ENCODE assay signal across 1 cellular context in the genomic region with DNA sequence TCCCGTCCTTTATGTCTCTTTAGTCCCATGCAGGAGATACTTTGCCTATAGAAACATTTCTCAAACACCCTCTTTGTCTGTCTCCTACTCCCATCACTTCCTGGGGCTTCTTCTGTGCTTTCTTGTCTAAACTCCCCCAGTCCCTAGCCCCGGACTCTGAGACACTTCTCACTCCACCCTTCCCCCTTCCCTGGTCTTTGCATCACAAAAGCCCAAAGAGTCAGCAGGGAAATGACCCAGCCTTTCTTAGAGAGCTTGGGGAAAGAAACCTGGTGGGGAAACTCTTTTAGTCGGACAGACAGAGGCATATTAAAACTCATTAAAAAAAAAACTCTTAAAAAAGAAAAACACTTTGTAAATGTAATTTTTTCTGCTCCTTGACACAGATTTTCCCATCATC.
TF ChIP-seq lines count a peak whose summit lies in the region.

No MANE protein-coding gene starts in this region.

TF ChIP-seq in H1, 55 proteins besides CTCF, POLR2A, EP300 and RAD21:
- no peak for TF ChIP-seq EGR1 (IDR thresholded peaks at IDR 0.05; ENCODE audit: borderline replicate concordance, low read depth, low read length)
- TF ChIP-seq TAF1 (IDR thresholded peaks at IDR 0.05; ENCODE audit: low read depth, low read length) = no peak
- no peak for TF ChIP-seq TEAD4 (IDR thresholded peaks at IDR 0.05; ENCODE audit: low read depth, low read length)
- TF ChIP-seq SP1 (IDR thresholded peaks at IDR 0.05; ENCODE audit: low read depth, low read length) = peak; percentile 79
- TF ChIP-seq, protein P1, sequence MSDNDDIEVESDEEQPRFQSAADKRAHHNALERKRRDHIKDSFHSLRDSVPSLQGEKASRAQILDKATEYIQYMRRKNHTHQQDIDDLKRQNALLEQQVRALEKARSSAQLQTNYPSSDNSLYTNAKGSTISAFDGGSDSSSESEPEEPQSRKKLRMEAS (IDR thresholded peaks at IDR 0.05) = no peak
- TF ChIP-seq SP4 (IDR thresholded peaks at IDR 0.05; ENCODE audit: low read length) = no peak
- TF ChIP-seq POLR2AphosphoS5 (IDR thresholded peaks at IDR 0.05; ENCODE audit: low read depth, low read length) = no peak
- no peak for TF ChIP-seq BRCA1 (IDR thresholded peaks at IDR 0.05; ENCODE audit: low read depth, low read length)
- TF ChIP-seq SP2 (IDR thresholded peaks at IDR 0.05; ENCODE audit: low read length) = no peak
- TF ChIP-seq, protein P2, sequence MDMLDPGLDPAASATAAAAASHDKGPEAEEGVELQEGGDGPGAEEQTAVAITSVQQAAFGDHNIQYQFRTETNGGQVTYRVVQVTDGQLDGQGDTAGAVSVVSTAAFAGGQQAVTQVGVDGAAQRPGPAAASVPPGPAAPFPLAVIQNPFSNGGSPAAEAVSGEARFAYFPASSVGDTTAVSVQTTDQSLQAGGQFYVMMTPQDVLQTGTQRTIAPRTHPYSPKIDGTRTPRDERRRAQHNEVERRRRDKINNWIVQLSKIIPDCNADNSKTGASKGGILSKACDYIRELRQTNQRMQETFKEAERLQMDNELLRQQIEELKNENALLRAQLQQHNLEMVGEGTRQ (IDR thresholded peaks at IDR 0.05; ENCODE audit: low read length) = no peak
- TF ChIP-seq JUN (IDR thresholded peaks at IDR 0.05; ENCODE audit: low read depth, low read length) = no peak
- no peak for TF ChIP-seq CBX8 (IDR thresholded peaks at IDR 0.05; ENCODE audit: borderline replicate concordance, low read depth, low read length)
- TF ChIP-seq SAP30 (IDR thresholded peaks at IDR 0.05; ENCODE audit: insufficient read depth, insufficient replicate concordance, low read length) = no peak
- TF ChIP-seq CTBP2 (IDR thresholded peaks at IDR 0.05; ENCODE audit: borderline replicate concordance, insufficient read depth, insufficient read length, low read length) = no peak
- no peak for TF ChIP-seq GTF2F1 (IDR thresholded peaks at IDR 0.05; ENCODE audit: borderline replicate concordance, low read depth, low read length)
- TF ChIP-seq KDM4A (IDR thresholded peaks at IDR 0.05; ENCODE audit: low read depth, low read length, severe bottlenecking) = no peak
- TF ChIP-seq PHF8 (conservative IDR thresholded peaks at IDR 0.05; ENCODE audit: low read depth, low read length) = no peak
- TF ChIP-seq NRF1 (IDR thresholded peaks at IDR 0.05; ENCODE audit: low read depth, low read length) = no peak
- TF ChIP-seq POU5F1 (IDR thresholded peaks at IDR 0.05; ENCODE audit: low read depth, low read length) = peak; percentile 96
- TF ChIP-seq RFX5 (IDR thresholded peaks at IDR 0.05; ENCODE audit: borderline replicate concordance, low read depth, low read length) = no peak
- TF ChIP-seq CHD1 (IDR thresholded peaks at IDR 0.05; ENCODE audit: low read depth, low read length) = no peak
- TF ChIP-seq RBBP5 (IDR thresholded peaks at IDR 0.05; ENCODE audit: borderline replicate concordance, low read depth, low read length) = no peak
- no peak for TF ChIP-seq BCL11A (IDR thresholded peaks at IDR 0.05; ENCODE audit: low read depth in 2 of 2, low read length in 2 of 2)
- TF ChIP-seq TCF12 (IDR thresholded peaks at IDR 0.05; ENCODE audit: low read depth, low read length) = no peak
- peak; percentile 52 for TF ChIP-seq ASH2L (IDR thresholded peaks at IDR 0.05; ENCODE audit: low read length)
TF ChIP-seq in H1: peak in this region for 3.
